8 cellular contexts compared by ENCODE assay signal in genomic region chr16:4625617-4626159, GRCh38. TPM values are rescaled to one million over a fixed set of nuclear protein-coding genes. Genes with fewer than 3 reads are reported as not detected.
DNase-seq lines count a peak whose midpoint lies in the region; ATAC-seq and TF ChIP-seq lines count a peak whose summit lies in the region.

No MANE protein-coding gene starts in this region.

- H3K4me1 Mint-ChIP-seq in central memory CD8-positive, alpha-beta T cell = peaks cover 27% of the 10 kb centered on the region

- H3K9me3 Mint-ChIP-seq in central memory CD8-positive, alpha-beta T cell = no peaks in the 10 kb centered on the region

- H3K4me3 Mint-ChIP-seq in central memory CD8-positive, alpha-beta T cell = peak overlapping the region; percentile 89

- no peak overlapping the region for H3K4me3 ChIP-seq in KMS-11 (IDR thresholded peaks at IDR 0.05; ENCODE audit: insufficient read depth, low read depth, low read length)
- H3K4me3 ChIP-seq in mucosa of rectum (ENCODE audit: low read length in 2 of 2) = peak overlapping the region; percentile 90 to 96

- DNase-seq in Caki2 (ENCODE audit: low read depth) = peak; percentile 62
- no peak for DNase-seq in central memory CD8-positive, alpha-beta T cell (ENCODE audit: low spot score in 2 of 2)
- no peak for DNase-seq in NCI-H510A treated with DMSO at 0.1 percent for 48 hours (lab: John Stamatoyannopoulos, UW)
- no peak for DNase-seq in C1 segment of cervical spinal cord (lab: John Stamatoyannopoulos, UW)
- DNase-seq in GM19240 (ENCODE audit: insufficient read length, low spot score) = no peak

- peaks cover 17% of the 10 kb centered on the region for H3K4me1 ChIP-seq in KMS-11 (ENCODE audit: low read depth, poor library complexity, severe bottlenecking)
- peaks cover 11 to 18% of the 10 kb centered on the region in 2 donors for H3K4me1 ChIP-seq in mucosa of rectum (ENCODE audit: control insufficient read depth in 2 of 2, insufficient read depth in 2 of 2, low read length in 2 of 2)

- in situ Hi-C loops in Caki2 (cut with HindIII; ENCODE audit: low pct_unique_long_range_greater_than_20kb, low sequenced_read_pairs) = loop anchor here (25.0 kb wide), 1 partner anchor 113 kb away; no protein-coding TSS in a partner anchor

- peaks cover 8% of the 10 kb centered on the region for H3K36me3 Mint-ChIP-seq in central memory CD8-positive, alpha-beta T cell (ENCODE audit: insufficient read depth)

- peak overlapping the region; percentile 91; the same call in 1 of the 2 replicates for H2AFZ ChIP-seq in KMS-11 (ENCODE audit: low read depth)

- H3K27me3 Mint-ChIP-seq in central memory CD8-positive, alpha-beta T cell = no peaks in the 10 kb centered on the region

- peak overlapping the region; percentile 100 for H3K4me2 ChIP-seq in KMS-11

- no peak for TF ChIP-seq CTCF in KMS-11 (conservative IDR thresholded peaks at IDR 0.05; ENCODE audit: low read depth, low read length)

- H3K36me3 ChIP-seq in KMS-11 (ENCODE audit: insufficient read depth) = no peaks in the 10 kb centered on the region
- peaks cover 0 to 5% of the 10 kb centered on the region in 2 donors for H3K36me3 ChIP-seq in mucosa of rectum (ENCODE audit: control insufficient read depth in 2 of 2, insufficient read depth in 2 of 2, low read length in 2 of 2)

- H3K9ac ChIP-seq in KMS-11 = peak overlapping the region; percentile 74; the same call in 1 of the 2 replicates
- peak overlapping the region; percentile 84 to 98 for H3K9ac ChIP-seq in mucosa of rectum (ENCODE audit: low read depth in 1 of 2, low read length in 2 of 2)

- H3K79me2 ChIP-seq in KMS-11 (ENCODE audit: insufficient read depth, low read depth) = peaks cover 35% of the 10 kb centered on the region; the same call in 1 of the 2 replicates

- ATAC-seq in central memory CD8-positive, alpha-beta T cell (replicated peaks; ENCODE audit: extremely low read depth, poor library complexity, severe bottlenecking) = no peak
- no peak for ATAC-seq in HG02763 (IDR thresholded peaks at IDR 0.05; ENCODE audit: unreplicated experiment)

- H4K20me1 ChIP-seq in KMS-11 (ENCODE audit: insufficient read depth) = peaks cover 7% of the 10 kb centered on the region; the same call in 1 of the 2 replicates

- no peaks in the 10 kb centered on the region for H3K9me3 ChIP-seq in mucosa of rectum (ENCODE audit: control insufficient read depth in 2 of 2, low read length in 2 of 2)

- H3K27me3 ChIP-seq in KMS-11 (ENCODE audit: insufficient read depth, low read depth) (no peaks in the 10 kb centered on the region), mucosa of rectum (ENCODE audit: control insufficient read depth in 2 of 2, insufficient read depth in 2 of 2, low read length in 2 of 2) (no peaks in the 10 kb centered on the region)

- H3K27ac ChIP-seq in KMS-11 (peak overlapping the region; percentile 45; the same call in 1 of the 2 replicates), mucosa of rectum (ENCODE audit: low read depth in 2 of 2, low read length in 2 of 2) (peak overlapping the region; percentile 96)

- H3K27ac Mint-ChIP-seq in central memory CD8-positive, alpha-beta T cell (ENCODE audit: low read depth) = peak overlapping the region; percentile 98

RNA-seq across cellular contexts. Expression of gene MGRN1, which starts 1.1 kb away (rescaled TPM):
- 13.8 and 14.1 TPM in 2 replicates for total RNA-seq in Caki2 (2014; rRNA removed; shearing (Covaris generic); ENCODE audit: low replicate concordance)

RNA-seq across cellular contexts. Expression of gene UBALD1, which starts 11.0 kb away (rescaled TPM):
- 4.3 and 12.4 TPM in 2 replicates for total RNA-seq in Caki2 (2014; rRNA removed; shearing (Covaris generic); ENCODE audit: low replicate concordance)
